In genomic region chr4:146161243-146161642, GRCh38 we compare ENCODE assay signal across 22 cellular contexts.
A peak's percentile ranks its signal among the peaks of the same experiment; 100 is the strongest.
DNase-seq lines count a peak whose midpoint lies in the region; ATAC-seq, FAIRE-seq and TF ChIP-seq lines count a peak whose summit lies in the region.
"Had no signal": no experiment of that assay in that cellular context is flagged by ENCODE, and none has a peak within 500 bp of the region (broad histone marks: within the 10 kb centered on the region; RNA-seq: fewer than 3 reads in every experiment).

No MANE protein-coding gene starts in this region.

- peak overlapping the region; percentile 37; the same call in 1 of the 2 replicates for H3K27ac ChIP-seq in VCaP
- H3K27ac ChIP-seq: 22Rv1; A549; BLaER1 treated with 17β-estradiol and CSF1 and Interleukin-3, amounts not matched to agents 10 nM and 100 nM; C4-2B had no signal

- no peak for ATAC-seq in GM19455 (IDR thresholded peaks at IDR 0.05; ENCODE audit: unreplicated experiment)
- ATAC-seq: A549; CD8-positive, alpha-beta T cell had no signal

- no peak for TF ChIP-seq CTCF in VCaP (conservative IDR thresholded peaks at IDR 0.05)
- TF ChIP-seq CTCF in D721Med (IDR thresholded peaks at IDR 0.05; ENCODE audit: insufficient read depth, missing control alignments): no peak

- FAIRE-seq in GM19239 (lab: Jason Lieb, UNC): peak; percentile 39
- no peak for FAIRE-seq in D721Med (lab: Jason Lieb, UNC)
- FAIRE-seq: A549, GM12891 had no signal

- DNase-seq in DMS53 (lab: John Stamatoyannopoulos, UW): peak; percentile 1
- no peak for DNase-seq in DMS53 treated with DMSO at 0.1 percent for 48 hours (lab: John Stamatoyannopoulos, UW; ENCODE audit: unreplicated experiment)
- no peak for DNase-seq in GM19239 (ENCODE audit: insufficient read length, low spot score)
- no peak for DNase-seq in D721Med (ENCODE audit: insufficient read length, low spot score)
- DNase-seq: AML-193; Caco-2; Calu3; CD4-positive, alpha-beta T cell; CD8-positive, alpha-beta T cell; DMS 273 treated with DMSO at 0.1 percent for 48 hours; DMS153; DMS79; DND-41; EL; GDM1 had no signal
